11 cellular contexts compared by ENCODE assay signal in the genomic region with DNA sequence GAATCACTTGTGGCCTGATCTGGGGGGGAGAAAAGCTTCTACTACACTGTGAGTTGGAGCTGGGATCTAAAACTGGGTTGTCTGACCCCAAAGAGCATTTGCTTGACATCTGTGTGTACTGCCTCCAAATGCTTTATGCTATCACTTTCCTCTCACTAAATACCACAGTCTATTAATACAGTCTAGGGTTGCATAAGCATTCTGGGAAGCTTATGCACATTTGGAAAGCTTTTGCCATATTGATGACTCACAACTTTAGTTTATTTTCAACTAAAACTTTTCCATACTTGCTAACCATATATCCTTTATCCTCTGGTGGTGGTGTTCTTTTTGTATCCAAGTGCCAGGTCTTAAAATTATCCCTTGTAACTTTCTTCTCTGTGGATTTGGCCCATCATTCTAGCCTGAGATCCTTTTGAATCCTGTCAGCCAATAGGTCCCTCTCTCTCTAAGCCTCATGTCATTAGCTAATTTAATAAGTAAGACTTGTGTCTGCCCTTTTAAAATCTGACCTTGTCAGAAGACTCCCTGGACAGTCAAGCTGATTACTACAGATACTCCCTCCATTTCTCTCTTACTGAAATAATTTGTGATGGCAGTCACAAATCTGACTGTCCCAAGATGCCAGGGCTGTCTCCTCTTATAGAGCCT.
DNase-seq lines count a peak whose midpoint lies in the region; ATAC-seq, FAIRE-seq and TF ChIP-seq lines count a peak whose summit lies in the region.
"Had no signal": no experiment of that assay in that cellular context is flagged by ENCODE, and none has a peak within 500 bp of the region (broad histone marks: within the 10 kb centered on the region; RNA-seq: fewer than 3 reads in every experiment).

No MANE protein-coding gene starts in this region.

- DNase-seq in AG08395 (ENCODE audit: low spot score) (peak; percentile 64), IMR-90 (peak; percentile 90), bronchial epithelial cell (ENCODE audit: low read depth) (peak; percentile 62), keratinocyte (ENCODE audit: low read depth, low spot score) (no peak), Karpas-422 (no peak), sigmoid colon (no peak)
- DNase-seq in activated naive CD4-positive, alpha-beta T cell treated with Interleukin-2 at 50 U/mL for 16 hours = no peak
- DNase-seq: left colon, occipital lobe had no signal

- CTCF ChIA-PET in IMR-90 (lab: Yijun Ruan, JAX) = interaction anchor here (0.6 kb wide), 1 partner anchor 652 kb away, joined by 3 read pairs; no protein-coding TSS in a partner anchor

- TF ChIP-seq POLR2A in IMR-90 (IDR thresholded peaks at IDR 0.05; ENCODE audit: low read depth, low read length) (no peak), sigmoid colon (IDR thresholded peaks at IDR 0.05) (no peak)

- intact Hi-C loops in IMR-90 (cut with micrococcal nuclease) = loop anchor here (10.0 kb wide), 1 partner anchor 793 kb away; no protein-coding TSS in a partner anchor
- intact Hi-C loops in sigmoid colon (cut with DNase I) = no loop called here

- in situ Hi-C loops in IMR-90 (cut with MboI; ENCODE audit: low sequenced_read_pairs) = no loop called here

- POLR2A ChIA-PET in IMR-90 (lab: Charles Lee; ENCODE audit: unreplicated experiment) = no interaction called here

- no peak overlapping the region for H4K91ac ChIP-seq in IMR-90 (ENCODE audit: insufficient read depth, low read depth, low read length)

- TF ChIP-seq RAD21 in IMR-90 (IDR thresholded peaks at IDR 0.05; ENCODE audit: low read length) = no peak

- no peaks in the 10 kb centered on the region for H3K9me3 ChIP-seq in IMR-90 (ENCODE audit: control insufficient read depth, insufficient read depth, low read length)
- H3K9me3 ChIP-seq in keratinocyte (ENCODE audit: control insufficient read depth, low read depth, low read length) = no peaks in the 10 kb centered on the region
- H3K9me3 ChIP-seq in Karpas-422 (ENCODE audit: low read length) = no peaks in the 10 kb centered on the region
- no peaks in the 10 kb centered on the region for H3K9me3 ChIP-seq in sigmoid colon

- H3K23ac ChIP-seq in IMR-90 (ENCODE audit: low read depth, low read length) = no peak overlapping the region

- peak overlapping the region; percentile 40 for H3K4me2 ChIP-seq in IMR-90 (ENCODE audit: low read depth, low read length)
- no peak overlapping the region for H3K4me2 ChIP-seq in keratinocyte (ENCODE audit: control insufficient read depth, extremely low read depth, insufficient read depth, low read depth, low read length)
- no peak overlapping the region for H3K4me2 ChIP-seq in Karpas-422 (ENCODE audit: low read depth, low read length, poor library complexity, severe bottlenecking)

- H3K79me1 ChIP-seq in IMR-90 (ENCODE audit: low read depth in 1 of 2, low read length in 2 of 2) = no peaks in the 10 kb centered on the region

- H2AK9ac ChIP-seq in IMR-90 (replicated peaks; ENCODE audit: low read depth, low read length, poor library complexity) = no peak overlapping the region

- H4K20me1 ChIP-seq in IMR-90 (ENCODE audit: insufficient read depth, low read length) = no peaks in the 10 kb centered on the region
- H4K20me1 ChIP-seq in keratinocyte (ENCODE audit: control insufficient read depth, extremely low read depth, insufficient read depth, low read length) = no peaks in the 10 kb centered on the region
- no peaks in the 10 kb centered on the region for H4K20me1 ChIP-seq in Karpas-422 (ENCODE audit: insufficient read depth, low read depth, low read length)

- no peak overlapping the region for H4K8ac ChIP-seq in IMR-90 (ENCODE audit: low read depth in 2 of 2, low read length in 2 of 2)

- H4K5ac ChIP-seq in IMR-90 (ENCODE audit: low read depth, low read length) = no peak overlapping the region

- H3K36me3 ChIP-seq in IMR-90 (ENCODE audit: control insufficient read depth, insufficient read depth, low read length) (no peaks in the 10 kb centered on the region), bronchial epithelial cell (ENCODE audit: control insufficient read depth, insufficient read depth, low read length) (no peaks in the 10 kb centered on the region), keratinocyte (ENCODE audit: control insufficient read depth in 2 of 2, extremely low read depth in 1 of 2, insufficient read depth in 2 of 2, low read length in 2 of 2) (no peaks in the 10 kb centered on the region), Karpas-422 (ENCODE audit: insufficient read depth, low read length) (no peaks in the 10 kb centered on the region), sigmoid colon (no peaks in the 10 kb centered on the region)

- TF ChIP-seq EP300 in sigmoid colon (IDR thresholded peaks at IDR 0.05) = no peak

- H3K79me2 ChIP-seq in keratinocyte (ENCODE audit: control insufficient read depth, insufficient read depth, low read length) = no peaks in the 10 kb centered on the region
- H3K79me2 ChIP-seq in Karpas-422 (ENCODE audit: low read length) = no peaks in the 10 kb centered on the region

- FAIRE-seq in bronchial epithelial cell (lab: Jason Lieb, UNC) (no peak), keratinocyte (lab: Jason Lieb, UNC) (peak; percentile 20)
- FAIRE-seq: endometrium had no signal

- no peak overlapping the region for H3K9ac ChIP-seq in IMR-90 (ENCODE audit: low read depth, low read length)
- H3K9ac ChIP-seq in keratinocyte (ENCODE audit: control insufficient read depth, extremely low read depth, insufficient read depth, low read length) = no peak overlapping the region
- H3K9ac ChIP-seq in Karpas-422 (ENCODE audit: low read length) = no peak overlapping the region

- no TSS peak for BruUV-seq in IMR-90 (replicated peaks; lab: Mats Ljungman, UMichigan)

- no peak overlapping the region for H3K18ac ChIP-seq in IMR-90 (ENCODE audit: low read depth, low read length)

- H3K9me1 ChIP-seq in IMR-90 (ENCODE audit: insufficient read depth, low read length) = peaks cover 3% of the 10 kb centered on the region; the same call in 1 of the 2 replicates
- no peaks in the 10 kb centered on the region for H3K9me1 ChIP-seq in keratinocyte (ENCODE audit: control insufficient read depth, extremely low read depth, insufficient read depth, low read length)

- no peaks in the 10 kb centered on the region for H3K9me2 ChIP-seq in Karpas-422 (replicated peaks; ENCODE audit: insufficient read depth, low read length)

- H2AFZ ChIP-seq in IMR-90 (replicated peaks; ENCODE audit: low read length, poor library complexity) (no peak overlapping the region), keratinocyte (ENCODE audit: control insufficient read depth, low read length) (no peak overlapping the region), Karpas-422 (ENCODE audit: low read length) (no peak overlapping the region)

- H3K4me1 ChIP-seq in IMR-90 (ENCODE audit: control insufficient read depth, insufficient read depth, low read length) = peaks cover 8% of the 10 kb centered on the region; the same call in 1 of the 2 replicates
- no peaks in the 10 kb centered on the region for H3K4me1 ChIP-seq in keratinocyte (ENCODE audit: control insufficient read depth, extremely low read depth, insufficient read depth, low read length)
- peaks cover 6% of the 10 kb centered on the region for H3K4me1 ChIP-seq in Karpas-422 (ENCODE audit: low read length)
- peaks cover 0 to 22% (median 20%) of the 10 kb centered on the region in 4 donors for H3K4me1 ChIP-seq in sigmoid colon

- H3K27me3 ChIP-seq in IMR-90 (ENCODE audit: control insufficient read depth, insufficient read depth, low read length) (no peaks in the 10 kb centered on the region; the same call in 1 of the 2 replicates), bronchial epithelial cell (ENCODE audit: control insufficient read depth, insufficient read depth, low read length) (no peaks in the 10 kb centered on the region), keratinocyte (ENCODE audit: control insufficient read depth, extremely low read depth, insufficient read depth, low read length) (no peaks in the 10 kb centered on the region), Karpas-422 (ENCODE audit: low read length) (no peaks in the 10 kb centered on the region), sigmoid colon (no peaks in the 10 kb centered on the region)

- no peak overlapping the region for H2BK120ac ChIP-seq in IMR-90 (ENCODE audit: low read depth, low read length)

- H3K4me3 ChIP-seq in IMR-90 (ENCODE audit: insufficient read depth, low read depth, low read length) (no peak overlapping the region), bronchial epithelial cell (ENCODE audit: low read depth, low read length) (no peak overlapping the region), keratinocyte (ENCODE audit: control insufficient read depth in 2 of 3, extremely low read depth in 1 of 3, insufficient read depth in 2 of 3, low read depth in 1 of 3, low read length in 3 of 3) (no peak overlapping the region), Karpas-422 (ENCODE audit: low read length) (no peak overlapping the region), sigmoid colon (no peak overlapping the region)

- H3K27ac ChIP-seq in IMR-90 (ENCODE audit: insufficient read depth, low read length) (peak overlapping the region; percentile 40; the same call in 1 of the 2 replicates), keratinocyte (ENCODE audit: control insufficient read depth, insufficient read depth, low read length) (no peak overlapping the region), Karpas-422 (ENCODE audit: low read length) (no peak overlapping the region), sigmoid colon (no peak overlapping the region)

- no peak overlapping the region for H3K14ac ChIP-seq in IMR-90 (replicated peaks; ENCODE audit: low read depth, low read length)

- dilution Hi-C loops in IMR-90 (cut with HindIII; ENCODE audit: low sequenced_read_pairs, unreplicated experiment) (no loop called here), keratinocyte (cut with MboI; ENCODE audit: extremely low pct_ligation_motif_present, low sequenced_read_pairs) (no loop called here)

- H3K56ac ChIP-seq in IMR-90 (ENCODE audit: extremely low read depth, insufficient read depth, low read length) = no peak overlapping the region

- no peak overlapping the region for H2BK15ac ChIP-seq in IMR-90 (ENCODE audit: low read depth, low read length)

- no peak overlapping the region for H2AK5ac ChIP-seq in IMR-90 (ENCODE audit: low read depth, low read length)

- no peak overlapping the region for H2BK5ac ChIP-seq in IMR-90 (ENCODE audit: low read depth, low read length, poor library complexity, severe bottlenecking)

- TF ChIP-seq CTCF in IMR-90 (conservative IDR thresholded peaks at IDR 0.05; ENCODE audit: low read depth, low read length) (no peak), bronchial epithelial cell (IDR thresholded peaks at IDR 0.05; ENCODE audit: insufficient read depth, low read length, severe bottlenecking) (no peak), keratinocyte (optimal IDR thresholded peaks at IDR 0.05 in 1 of 3, IDR thresholded peaks at IDR 0.05 in 1 of 3, conservative IDR thresholded peaks at IDR 0.05 in 1 of 3; ENCODE audit: extremely low read depth in 1 of 3, insufficient read depth in 2 of 3, low read length in 3 of 3) (no peak), sigmoid colon (IDR thresholded peaks at IDR 0.05) (no peak)

- H2BK20ac ChIP-seq in IMR-90 (ENCODE audit: low read depth, low read length) = no peak overlapping the region

- H3K4ac ChIP-seq in IMR-90 (ENCODE audit: low read depth, low read length) = no peak overlapping the region

- ATAC-seq in IMR-90 (ENCODE audit: low read depth) = peak; percentile 90
- ATAC-seq in HG02759 (IDR thresholded peaks at IDR 0.05; ENCODE audit: unreplicated experiment) = no peak
- ATAC-seq: left colon had no signal

TF ChIP-seq in IMR-90, 13 proteins besides CTCF, POLR2A, EP300 and RAD21 (continues in another document):
- TF ChIP-seq CEBPB (IDR thresholded peaks at IDR 0.05; ENCODE audit: low read depth, low read length) = peak; percentile 88

Comparison
In these comparisons a context has a peak if more than half of its experiments do, and no peak if none do; other contexts are left out.
1. DNase-seq: peak in AG08395 (single experiment), IMR-90 (single experiment) and bronchial epithelial cell (single experiment); none in keratinocyte (single experiment), activated naive CD4-positive, alpha-beta T cell treated with Interleukin-2 at 50 U/mL for 16 hours (single experiment), Karpas-422 (single experiment) and sigmoid colon (single experiment).